ENCODE assay signal across 8 cellular contexts in genomic region chr5:122845253-122846050, GRCh38. TPM values are rescaled to one million over a fixed set of nuclear protein-coding genes. Genes with fewer than 3 reads are reported as not detected.
DNase-seq lines count a peak whose midpoint lies in the region; ATAC-seq lines count a peak whose summit lies in the region.

A gene with protein sequence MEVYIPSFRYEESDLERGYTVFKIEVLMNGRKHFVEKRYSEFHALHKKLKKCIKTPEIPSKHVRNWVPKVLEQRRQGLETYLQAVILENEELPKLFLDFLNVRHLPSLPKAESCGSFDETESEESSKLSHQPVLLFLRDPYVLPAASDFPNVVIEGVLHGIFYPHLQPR (plus strand): TSS chr5:122845613. CDS start chr5:122845634, 21 bp downstream.

- peak within 1 kb of the TSS; percentile 83 for H3K27ac ChIP-seq in substantia nigra (ENCODE audit: low read depth, low read length, poor library complexity, severe bottlenecking)

- in situ Hi-C loops in SK-MEL-5 (cut with HindIII; ENCODE audit: low pct_unique_long_range_greater_than_20kb, low sequenced_read_pairs) = no loop called here

- peak; percentile 83 for DNase-seq in Daoy (ENCODE audit: low read depth)
- peak; percentile 71 for DNase-seq in HuH-7 (ENCODE audit: low spot score)
- peak; percentile 70 for DNase-seq in SK-MEL-5 (ENCODE audit: low read depth, low spot score)
- DNase-seq in activated naive CD4-positive, alpha-beta T cell treated with anti-CD3 and anti-CD28 coated beads, Interleukin-2, amount 50 U/mL, for 16 hours = peak; percentile 64
- no peak for DNase-seq in glomerular endothelial cell (ENCODE audit: extremely low read depth, low read depth, low spot score)
- peak in 54 of 56 donors; percentile 33 to 85 (median 69) for DNase-seq in nucleus accumbens (lab: John Stamatoyannopoulos, UW)
- peak in 47 of 49 donors; percentile 22 to 89 (median 74) for DNase-seq in substantia nigra (lab: John Stamatoyannopoulos, UW)

- ATAC-seq in GM21528 (IDR thresholded peaks at IDR 0.05; ENCODE audit: low FRiP score, unreplicated experiment) = peak; percentile 85

RNA-seq across cellular contexts. Expression of the gene that starts here (rescaled TPM):
- 36.3 and 36.6 TPM in 2 replicates for total RNA-seq in Daoy (2014; rRNA removed; shearing (Covaris generic))
- 12.9 and 18.8 TPM in 2 replicates for total RNA-seq in SK-MEL-5 (2014; rRNA removed; shearing (Covaris generic))
- 16.4 TPM in 2 replicates for polyA plus RNA-seq in SK-MEL-5 (2015; cell fraction: cytosol; rRNA removed)
- polyA plus RNA-seq in SK-MEL-5 (2015; cell fraction: nucleus; rRNA removed) = 8.0 and 19.7 TPM in 2 replicates
- 15.9 and 16.2 TPM in 2 replicates for total RNA-seq in glomerular endothelial cell
